13 cellular contexts compared by ENCODE assay signal in genomic region chr19:43634877-43635560, GRCh38. TPM values are rescaled to one million over a fixed set of nuclear protein-coding genes. Genes with fewer than 3 reads are reported as not detected.
A peak's percentile ranks its signal among the peaks of the same experiment; 100 is the strongest.
DNase-seq lines count a peak whose midpoint lies in the region; ATAC-seq and TF ChIP-seq lines count a peak whose summit lies in the region.
"Had no signal": no experiment of that assay in that cellular context is flagged by ENCODE, and none has a peak within 500 bp of the region (broad histone marks: within the 10 kb centered on the region; RNA-seq: fewer than 3 reads in every experiment).

No MANE protein-coding gene starts in this region.

- H3K4me1 ChIP-seq in gastroesophageal sphincter = peaks cover 0 to 32% (median under 1%) of the 10 kb centered on the region in 3 donors
- peaks cover 3% of the 10 kb centered on the region for H3K4me1 ChIP-seq in ovary (ENCODE audit: insufficient read depth)

- intact Hi-C loops in ovary (cut with DNase I) = no loop called here
- intact Hi-C loops in CD14-positive monocyte (cut with micrococcal nuclease) = no loop called here
- intact Hi-C loops in activated CD4-positive, alpha-beta memory T cell treated with anti-CD3 and anti-CD28 coated beads for 36 hours (cut with micrococcal nuclease) = no loop called here

- no peak for TF ChIP-seq CTCF in WTC11 (IDR thresholded peaks at IDR 0.05)
- TF ChIP-seq CTCF in gastroesophageal sphincter (IDR thresholded peaks at IDR 0.05) = no peak
- TF ChIP-seq CTCF in ovary (IDR thresholded peaks at IDR 0.05) = no peak
- no peak for TF ChIP-seq CTCF in CD14-positive monocyte (IDR thresholded peaks at IDR 0.05)

- no peaks in the 10 kb centered on the region for H3K36me3 Mint-ChIP-seq in WTC11
- H3K36me3 Mint-ChIP-seq in CD14-positive monocyte = peaks cover 5 to 8% of the 10 kb centered on the region in 2 donors
- no peaks in the 10 kb centered on the region for H3K36me3 Mint-ChIP-seq in activated CD4-positive, alpha-beta memory T cell treated with anti-CD3 and anti-CD28 coated beads for 36 hours
- H3K36me3 Mint-ChIP-seq: activated naive CD8-positive, alpha-beta T cell treated with anti-CD3 and anti-CD28 coated beads, Interleukin-2, amount 10 ng/mL, durations not matched to agents 7 days and 5 days had no signal

- TF ChIP-seq EP300 in gastroesophageal sphincter (IDR thresholded peaks at IDR 0.05) (no peak), ovary (IDR thresholded peaks at IDR 0.05) (no peak)

- H3K27ac ChIP-seq in gastroesophageal sphincter (peak overlapping the region in 3 of 4 donors; percentile 66 to 77 (median 68)), ovary (peak overlapping the region; percentile 5 to 38)

- no peak for TF ChIP-seq POLR2A in gastroesophageal sphincter (IDR thresholded peaks at IDR 0.05)
- peak; percentile 11 for TF ChIP-seq POLR2A in ovary (IDR thresholded peaks at IDR 0.05)

- H3K36me3 ChIP-seq in gastroesophageal sphincter = no peaks in the 10 kb centered on the region
- H3K36me3 ChIP-seq in ovary = no peaks in the 10 kb centered on the region

- H3K9me3 Mint-ChIP-seq in WTC11 (no peaks in the 10 kb centered on the region), CD14-positive monocyte (peaks cover 0 to 16% (median 5%) of the 10 kb centered on the region in 7 donors)
- no peaks in the 10 kb centered on the region for H3K9me3 Mint-ChIP-seq in activated CD4-positive, alpha-beta memory T cell treated with anti-CD3 and anti-CD28 coated beads for 36 hours
- H3K9me3 Mint-ChIP-seq: activated naive CD8-positive, alpha-beta T cell treated with anti-CD3 and anti-CD28 coated beads, Interleukin-2, amount 10 ng/mL, durations not matched to agents 7 days and 5 days had no signal

- DNase-seq in COLO829 (ENCODE audit: low spot score) = peak; percentile 32
- no peak for DNase-seq in WTC11 (ENCODE audit: low spot score)
- peak; percentile 52 to 77 (median 65) for DNase-seq in ovary
- no peak for DNase-seq in CD14-positive monocyte (ENCODE audit: low spot score)
- DNase-seq in activated CD4-positive, alpha-beta memory T cell treated with anti-CD3 and anti-CD28 coated beads for 36 hours = no peak
- no peak for DNase-seq in stimulated activated naive CD4-positive, alpha-beta T cell treated with Interleukin-2 at 50 U/mL for 16 hours (lab: John Stamatoyannopoulos, UW)
- no peak for DNase-seq in T-helper 9 cell
- DNase-seq: activated naive CD8-positive, alpha-beta T cell treated with anti-CD3 and anti-CD28 coated beads, Interleukin-2, amount 10 ng/mL, durations not matched to agents 7 days and 5 days; Calu3; stimulated activated naive CD4-positive, alpha-beta T cell had no signal

- H3K27me3 Mint-ChIP-seq in WTC11 (ENCODE audit: low read depth) = peaks cover 63% of the 10 kb centered on the region
- peaks cover 36 to 62% (median 52%) of the 10 kb centered on the region in 3 donors for H3K27me3 Mint-ChIP-seq in CD14-positive monocyte (ENCODE audit: low read depth in 3 of 3)
- peaks cover 20% of the 10 kb centered on the region for H3K27me3 Mint-ChIP-seq in activated CD4-positive, alpha-beta memory T cell treated with anti-CD3 and anti-CD28 coated beads for 36 hours

- H3K4me3 ChIP-seq in gastroesophageal sphincter (peak overlapping the region in 1 of 2 donors; percentile 36), ovary (peak overlapping the region; percentile 2)
- H3K4me3 ChIP-seq: skin epidermis had no signal

- WGBS in gastroesophageal sphincter (ENCODE audit: low coverage in 1 of 2), 2 donors = 0 to 25% methylated on average over 1 to 5 of the region's 17 CpGs
- WGBS in ovary, 3 donors = 3 to 10% (median 4%) methylated on average over 17 of the region's 17 CpGs

- peaks cover 20% of the 10 kb centered on the region for H3K4me1 Mint-ChIP-seq in WTC11
- peaks cover 11% of the 10 kb centered on the region for H3K4me1 Mint-ChIP-seq in CD14-positive monocyte
- H3K4me1 Mint-ChIP-seq in activated CD4-positive, alpha-beta memory T cell treated with anti-CD3 and anti-CD28 coated beads for 36 hours (ENCODE audit: low read depth) = peaks cover 7% of the 10 kb centered on the region

- POLR2A ChIA-PET in WTC11 (lab: Charles Lee) = interaction anchor here (1.3 kb wide), 1 partner anchor 39 kb away, joined by 4 read pairs; the partner anchor contains the start of genes IRGQ and ZNF576
- POLR2A ChIA-PET in activated CD4-positive, alpha-beta memory T cell treated with anti-CD3 and anti-CD28 coated beads for 36 hours (lab: Charles Lee) = no interaction called here

- no peaks in the 10 kb centered on the region for H3K27me3 ChIP-seq in gastroesophageal sphincter
- H3K27me3 ChIP-seq in ovary = no peaks in the 10 kb centered on the region

- H3K9me3 ChIP-seq in gastroesophageal sphincter (no peaks in the 10 kb centered on the region), ovary (no peaks in the 10 kb centered on the region)

- CTCF ChIA-PET in WTC11 (lab: Charles Lee) = interaction anchor here (0.9 to 2.2 kb wide), 5 partner anchors 17 to 80 kb away, joined by 3 to 16 read pairs (median 7); no protein-coding TSS in a partner anchor
- CTCF ChIA-PET in activated CD4-positive, alpha-beta memory T cell treated with anti-CD3 and anti-CD28 coated beads for 36 hours (lab: Charles Lee) = interaction anchor here (0.7 kb wide), 1 partner anchor 34 kb away, joined by 3 read pairs; no protein-coding TSS in a partner anchor

- H3K27ac Mint-ChIP-seq in WTC11 (peak overlapping the region; percentile 41; the same call in 1 of the 2 replicates), CD14-positive monocyte (no peak overlapping the region)
- H3K27ac Mint-ChIP-seq in activated CD4-positive, alpha-beta memory T cell treated with anti-CD3 and anti-CD28 coated beads for 36 hours = no peak overlapping the region
- H3K27ac Mint-ChIP-seq: activated naive CD8-positive, alpha-beta T cell treated with anti-CD3 and anti-CD28 coated beads, Interleukin-2, amount 10 ng/mL, durations not matched to agents 7 days and 5 days had no signal

- ATAC-seq in WTC11 = peak; percentile 53
- no peak for ATAC-seq in gastroesophageal sphincter
- ATAC-seq: activated CD4-positive, CD25-positive, alpha-beta regulatory T cell treated with anti-CD3 and anti-CD28 coated beads, Interleukin-2, amount 50 U/mL, for 24 hours had no signal

- H3K4me3 Mint-ChIP-seq in WTC11 (peak overlapping the region; percentile 82), CD14-positive monocyte (no peak overlapping the region)
- no peak overlapping the region for H3K4me3 Mint-ChIP-seq in activated CD4-positive, alpha-beta memory T cell treated with anti-CD3 and anti-CD28 coated beads for 36 hours
- H3K4me3 Mint-ChIP-seq: activated naive CD8-positive, alpha-beta T cell treated with anti-CD3 and anti-CD28 coated beads, Interleukin-2, amount 10 ng/mL, durations not matched to agents 7 days and 5 days had no signal

TF ChIP-seq in WTC11, 78 proteins besides CTCF, POLR2A, EP300 and RAD21 (continues in another document):
- TF ChIP-seq SP1 (CRISPR knock-in tag; conservative IDR thresholded peaks at IDR 0.05) = 0 out of 2 replicates have a peak, but pooled peaks have one; percentile 20
- no peak for TF ChIP-seq E2F1 (CRISPR knock-in tag; IDR thresholded peaks at IDR 0.05)
- TF ChIP-seq IRF1 (CRISPR knock-in tag; IDR thresholded peaks at IDR 0.05) = no peak

RNA-seq across cellular contexts. Expression of gene CADM4, which starts 4.6 kb away (rescaled TPM):
- 12.2 to 13.3 TPM (median 12.4 TPM) in 3 replicates for total RNA-seq in WTC11 (2021)
- total RNA-seq in gastroesophageal sphincter = 10 to 100 TPM; 19.8 to 52.5 (median 31.6) TPM
- 10 to 100 TPM in 6 of 7 donors, 1 to 10 TPM in 1; 8.2 to 24.3 (median 11.3) TPM for total RNA-seq in ovary
- polyA plus RNA-seq in ovary = 10 to 100 TPM in 1 of 2 donors, 1 to 10 TPM in 1; 6.2 to 17.8 TPM
- under 1 TPM; 0.10 to 0.31 TPM for polyA plus RNA-seq in CD14-positive monocyte
- total RNA-seq in activated CD4-positive, alpha-beta memory T cell treated with anti-CD3 and anti-CD28 coated beads for 36 hours = under 1 TPM; 0.39 to 0.57 TPM

RNA-seq across cellular contexts. Expression of gene ZNF428, which starts 15.6 kb away (rescaled TPM):
- total RNA-seq in WTC11 (2021) (19.2 to 20.1 TPM (median 20.0 TPM) in 3 replicates), gastroesophageal sphincter (10 to 100 TPM; 33.9 to 54.1 (median 45.0) TPM), ovary (10 to 100 TPM; 30.0 to 69.0 (median 43.1) TPM)
- polyA plus RNA-seq in ovary (10 to 100 TPM; 11.6 to 59.0 TPM), CD14-positive monocyte (1 to 10 TPM; 3.8 to 3.9 TPM)
- 10 to 100 TPM; 11.7 to 12.5 TPM for total RNA-seq in activated CD4-positive, alpha-beta memory T cell treated with anti-CD3 and anti-CD28 coated beads for 36 hours

RNA-seq across cellular contexts. Expression of gene SRRM5, which starts 23.1 kb away (rescaled TPM):
- 0.34 to 0.44 TPM (median 0.42 TPM) in 3 replicates for total RNA-seq in WTC11 (2021)
- total RNA-seq in gastroesophageal sphincter = under 1 TPM in 1 of 4 donors, not detected in 3; 0.13 TPM
- under 1 TPM; 0.10 to 0.73 (median 0.33) TPM for total RNA-seq in ovary
- polyA plus RNA-seq in ovary = under 1 TPM; 0.25 to 0.50 TPM
- polyA plus RNA-seq in CD14-positive monocyte = not detected
- under 1 TPM; 0.39 to 0.59 TPM for total RNA-seq in activated CD4-positive, alpha-beta memory T cell treated with anti-CD3 and anti-CD28 coated beads for 36 hours

RNA-seq across cellular contexts. Expression of gene PLAUR, which starts 35.0 kb away (rescaled TPM):
- total RNA-seq in WTC11 (2021) (10.5 to 14.4 TPM (median 13.5 TPM) in 3 replicates), gastroesophageal sphincter (10 to 100 TPM in 3 of 4 donors, 1 to 10 TPM in 1; 3.4 to 25.8 (median 15.7) TPM), ovary (100 to 1,000 TPM in 1 of 7 donors, 10 to 100 TPM in 5, 1 to 10 TPM in 1; 9.4 to 112 (median 22.1) TPM)
- polyA plus RNA-seq in ovary (10 to 100 TPM in 1 of 2 donors, 1 to 10 TPM in 1; 9.5 to 13.4 TPM), CD14-positive monocyte (100 to 1,000 TPM; 212 to 284 TPM)
- 10 to 100 TPM; 14.4 to 15.1 TPM for total RNA-seq in activated CD4-positive, alpha-beta memory T cell treated with anti-CD3 and anti-CD28 coated beads for 36 hours

RNA-seq across cellular contexts. Expression of gene ZNF576, which starts 38.6 kb away (rescaled TPM):
- total RNA-seq in WTC11 (2021) = 15.9 to 18.5 TPM (median 16.5 TPM) in 3 replicates
- total RNA-seq in gastroesophageal sphincter = 10 to 100 TPM; 10.8 to 19.9 (median 14.2) TPM
- total RNA-seq in ovary = 10 to 100 TPM; 11.5 to 22.4 (median 16.9) TPM
- polyA plus RNA-seq in ovary = 10 to 100 TPM in 1 of 2 donors, 1 to 10 TPM in 1; 8.6 to 16.6 TPM
- 1 to 10 TPM; 7.2 to 8.4 TPM for polyA plus RNA-seq in CD14-positive monocyte
- total RNA-seq in activated CD4-positive, alpha-beta memory T cell treated with anti-CD3 and anti-CD28 coated beads for 36 hours = 10 to 100 TPM; 12.6 to 14.1 TPM

Comparison
In these comparisons a context has a peak if more than half of its experiments do, and no peak if none do; other contexts are left out.
1. DNase-seq: peak in COLO829 (single experiment) and ovary (5 of 5); none in WTC11 (single experiment), CD14-positive monocyte (single experiment), activated CD4-positive, alpha-beta memory T cell treated with anti-CD3 and anti-CD28 coated beads for 36 hours (single experiment), stimulated activated naive CD4-positive, alpha-beta T cell treated with Interleukin-2 at 50 U/mL for 16 hours (single experiment) and T-helper 9 cell (single experiment).